Comparison of ENCODE assay signal across 28 cellular contexts in the genomic region with DNA sequence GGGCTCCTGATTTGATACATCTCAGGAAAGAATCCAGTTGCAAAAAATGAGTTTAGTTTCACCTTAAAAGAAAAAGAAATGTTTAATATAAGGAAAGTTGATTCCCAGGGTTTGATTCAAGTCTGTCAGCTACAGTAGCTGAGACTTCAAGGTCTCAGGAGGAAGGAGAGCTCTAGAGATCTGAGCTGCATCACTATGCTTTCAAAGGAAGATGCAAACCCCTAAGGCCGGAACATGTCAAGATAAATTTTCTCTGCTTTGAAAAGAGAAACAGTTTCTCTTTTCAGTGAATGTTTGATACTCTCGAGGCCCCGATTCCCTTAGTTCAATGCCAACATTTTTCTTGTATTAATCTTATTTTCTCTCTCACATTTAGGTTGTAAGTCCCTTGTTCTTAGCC.
"Had no signal": no experiment of that assay in that cellular context is flagged by ENCODE, and none has a peak within 500 bp of the region (broad histone marks: within the 10 kb centered on the region; RNA-seq: fewer than 3 reads in every experiment).

No MANE protein-coding gene starts in this region.

- H3K27me3 Mint-ChIP-seq: activated CD4-positive, alpha-beta T cell treated with anti-CD3 and anti-CD28 coated beads for 36 hours; central memory CD8-positive, alpha-beta T cell; stimulated activated naive CD8-positive, alpha-beta T cell treated with anti-CD3 and anti-CD28 coated beads, Interleukin-15, Interleukin-2, amounts not matched to agents 100 ng/mL and 50 ng/mL, for 24 hours had no signal

- H3K27me3 ChIP-seq: adrenal gland, breast epithelium, esophagus muscularis mucosa, gastroesophageal sphincter, pancreas, tibial nerve, vagina had no signal

- H3K36me3 ChIP-seq: adrenal gland, breast epithelium, esophagus muscularis mucosa, gastroesophageal sphincter, pancreas, tibial nerve, vagina had no signal

- H3K4me3 Mint-ChIP-seq: activated CD4-positive, alpha-beta T cell treated with anti-CD3 and anti-CD28 coated beads for 36 hours; central memory CD8-positive, alpha-beta T cell; memory B cell; stimulated activated naive CD8-positive, alpha-beta T cell treated with anti-CD3 and anti-CD28 coated beads, Interleukin-15, Interleukin-2, amounts not matched to agents 100 ng/mL and 50 ng/mL, for 24 hours; WTC11 had no signal

- H3K9me3 ChIP-seq: adrenal gland, breast epithelium, esophagus muscularis mucosa, gastroesophageal sphincter, pancreas, psoas muscle, vagina had no signal

- H3K9me3 Mint-ChIP-seq: central memory CD8-positive, alpha-beta T cell; stimulated activated naive CD8-positive, alpha-beta T cell treated with anti-CD3 and anti-CD28 coated beads, Interleukin-15, Interleukin-2, amounts not matched to agents 100 ng/mL and 50 ng/mL, for 24 hours; WTC11 had no signal

- H3K4me1 ChIP-seq: breast epithelium, gastroesophageal sphincter, pancreas, psoas muscle, tibial nerve, vagina had no signal

- H3K4me1 Mint-ChIP-seq: activated CD4-positive, alpha-beta T cell treated with anti-CD3 and anti-CD28 coated beads for 36 hours; central memory CD8-positive, alpha-beta T cell; memory B cell had no signal

- H3K27ac ChIP-seq: adrenal gland, breast epithelium, coronary artery, esophagus muscularis mucosa, gastroesophageal sphincter, pancreas, psoas muscle, tibial nerve, vagina had no signal

- H3K4me3 ChIP-seq: adrenal gland, breast epithelium, coronary artery, esophagus muscularis mucosa, gastroesophageal sphincter, pancreas, psoas muscle, tibial nerve, vagina had no signal

- FAIRE-seq: astrocyte, pancreas, TTC549 had no signal

- DNase-seq: activated CD4-positive, alpha-beta T cell treated with anti-CD3 and anti-CD28 coated beads for 36 hours; activated CD4-positive, alpha-beta T cell treated with anti-CD3 and anti-CD28 coated beads, Interleukin-2, amount 50 U/mL, for 4 hours; activated CD8-positive, alpha-beta memory T cell treated with anti-CD3 and anti-CD28 coated beads for 24 hours; activated CD8-positive, alpha-beta memory T cell treated with anti-CD3 and anti-CD28 coated beads, Interleukin-2, amount 50 U/mL, for 48 hours; activated effector memory CD4-positive, alpha-beta T cell treated with anti-CD3 and anti-CD28 coated beads, Interleukin-2, amount 50 U/mL, for 16 hours; activated naive CD4-positive, alpha-beta T cell treated with anti-CD3 and anti-CD28 coated beads, Interleukin-2, amount 50 U/mL, for 16 hours; activated T-cell treated with anti-CD3 and anti-CD28 coated beads, Interleukin-2, amount 50 U/mL, for 48 hours; adrenal gland; head of caudate nucleus; hypothalamus; pancreas; psoas muscle; right cardiac atrium; stimulated activated CD4-positive, alpha-beta T cell treated with anti-CD3 and anti-CD28 coated beads, Interleukin-4, amount 100 ng/mL, for 24 hours; substantia nigra had no signal

- ATAC-seq: activated CD4-positive, alpha-beta T cell treated with anti-CD3 and anti-CD28 coated beads for 36 hours; gastroesophageal sphincter; pancreas; psoas muscle; right cardiac atrium; SK-N-SH treated with all-trans-retinoic acid at 6 μM for 48 hours; WTC11 had no signal

- H3K36me3 Mint-ChIP-seq: memory B cell, WTC11 had no signal

- H3K27ac Mint-ChIP-seq: activated CD4-positive, alpha-beta T cell treated with anti-CD3 and anti-CD28 coated beads for 36 hours; memory B cell; stimulated activated naive CD8-positive, alpha-beta T cell treated with anti-CD3 and anti-CD28 coated beads, Interleukin-15, Interleukin-2, amounts not matched to agents 100 ng/mL and 50 ng/mL, for 24 hours; WTC11 had no signal
